In genomic region chr16:87803385-87803784, GRCh38 we compare ENCODE assay signal across 1 cellular context.
TF ChIP-seq lines count a peak whose summit lies in the region.

No MANE protein-coding gene starts in this region.

TF ChIP-seq in WTC11, 78 proteins besides CTCF, POLR2A, EP300 and RAD21 (continued from another document):
- TF ChIP-seq STAT6 (CRISPR knock-in tag; conservative IDR thresholded peaks at IDR 0.05; ENCODE audit: low read depth) (no peak), FOXK1 (CRISPR knock-in tag; IDR thresholded peaks at IDR 0.05) (no peak), ATF2 (CRISPR knock-in tag; IDR thresholded peaks at IDR 0.05; ENCODE audit: borderline replicate concordance, low read depth) (no peak), NFE2L1 (CRISPR knock-in tag; IDR thresholded peaks at IDR 0.05) (no peak), MAX (CRISPR knock-in tag; IDR thresholded peaks at IDR 0.05) (no peak), ZNF512 (CRISPR knock-in tag; IDR thresholded peaks at IDR 0.05; ENCODE audit: borderline replicate concordance) (no peak), E2F5 (CRISPR knock-in tag; IDR thresholded peaks at IDR 0.05) (no peak), ATF1 (CRISPR knock-in tag; IDR thresholded peaks at IDR 0.05) (no peak), USF2 (CRISPR knock-in tag; IDR thresholded peaks at IDR 0.05) (no peak), CREM (CRISPR knock-in tag; IDR thresholded peaks at IDR 0.05) (no peak), ZNF138 (CRISPR knock-in tag; conservative IDR thresholded peaks at IDR 0.05) (no peak), USF1 (CRISPR knock-in tag; IDR thresholded peaks at IDR 0.05) (no peak), KAT7 (CRISPR knock-in tag; IDR thresholded peaks at IDR 0.05; ENCODE audit: borderline replicate concordance) (no peak), FOXJ3 (CRISPR knock-in tag; IDR thresholded peaks at IDR 0.05; ENCODE audit: borderline replicate concordance) (no peak)
